ENCODE assay signal across 12 cellular contexts in the genomic region with DNA sequence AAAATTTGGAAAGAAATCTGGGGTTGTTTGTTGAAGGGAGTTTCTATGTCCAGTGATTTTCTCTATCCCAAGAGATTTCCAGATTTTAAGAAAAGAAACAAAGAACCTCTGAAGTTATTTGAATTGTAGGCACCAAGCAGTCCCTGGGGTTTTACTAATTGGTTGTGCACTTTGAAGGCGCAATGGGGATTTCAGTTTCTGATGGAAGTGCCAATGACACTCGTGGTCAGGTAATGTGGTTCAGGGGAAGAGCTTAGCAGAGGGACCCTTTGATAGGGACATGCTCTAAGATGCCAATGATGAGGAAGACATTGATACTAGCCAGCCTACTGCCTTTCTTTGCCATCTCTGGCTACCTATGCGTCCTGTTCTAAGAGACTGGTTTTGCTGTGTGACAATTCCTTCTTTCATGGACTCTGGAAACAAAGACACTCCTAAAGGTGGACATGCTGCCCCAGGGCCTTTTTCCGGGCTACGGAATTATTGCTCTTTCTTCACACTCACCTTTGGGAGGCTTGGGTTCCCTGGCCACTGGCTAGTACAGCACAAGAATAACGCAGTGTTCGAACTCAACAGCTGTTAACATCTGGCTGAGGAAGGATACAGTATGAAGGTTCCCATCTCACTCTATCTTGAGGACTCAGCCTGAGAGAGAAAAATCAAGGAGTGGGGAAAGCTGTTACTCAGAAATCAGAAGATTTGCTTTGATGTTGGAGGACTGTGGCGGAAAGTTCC.
DNase-seq lines count a peak whose midpoint lies in the region; ATAC-seq and TF ChIP-seq lines count a peak whose summit lies in the region.
"Had no signal": no experiment of that assay in that cellular context is flagged by ENCODE, and none has a peak within 500 bp of the region (broad histone marks: within the 10 kb centered on the region; RNA-seq: fewer than 3 reads in every experiment).

No MANE protein-coding gene starts in this region.

- peak overlapping the region; percentile 87; the same call in 1 of the 2 replicates for H3K27ac ChIP-seq in KMS-11

- H4K20me1 ChIP-seq in KMS-11 (ENCODE audit: insufficient read depth): no peaks in the 10 kb centered on the region

- H3K4me3 Mint-ChIP-seq in T-helper 2 cell treated with Interferon-gamma antibody and Interleukin-4, amounts not matched to agents 5 μg/mL and 100 μg/mL, for 36 hours: peak overlapping the region; percentile 32
- no peak overlapping the region for H3K4me3 Mint-ChIP-seq in central memory CD8-positive, alpha-beta T cell
- peak overlapping the region; percentile 87 for H3K4me3 Mint-ChIP-seq in stimulated activated effector memory CD8-positive, alpha-beta T cell treated with anti-CD3 and anti-CD28 coated beads, Interleukin-12 subunit alpha, Interleukin-12 subunit beta, amount 100 ng/mL, for 72 hours

- no peaks in the 10 kb centered on the region for H3K36me3 ChIP-seq in KMS-11 (ENCODE audit: insufficient read depth)

- H3K4me2 ChIP-seq in KMS-11: peak overlapping the region; percentile 49

- H3K36me3 Mint-ChIP-seq in T-helper 2 cell treated with Interferon-gamma antibody and Interleukin-4, amounts not matched to agents 5 μg/mL and 100 μg/mL, for 36 hours (ENCODE audit: low read depth): peaks cover 3% of the 10 kb centered on the region
- H3K36me3 Mint-ChIP-seq in central memory CD8-positive, alpha-beta T cell (ENCODE audit: insufficient read depth): peaks cover 12% of the 10 kb centered on the region
- H3K36me3 Mint-ChIP-seq in stimulated activated effector memory CD8-positive, alpha-beta T cell treated with anti-CD3 and anti-CD28 coated beads, Interleukin-12 subunit alpha, Interleukin-12 subunit beta, amount 100 ng/mL, for 72 hours: peaks cover 16% of the 10 kb centered on the region

- no peaks in the 10 kb centered on the region for H3K27me3 ChIP-seq in KMS-11 (ENCODE audit: insufficient read depth, low read depth)

- ATAC-seq in central memory CD8-positive, alpha-beta T cell (replicated peaks; ENCODE audit: extremely low read depth, poor library complexity, severe bottlenecking): no peak
- ATAC-seq in stimulated activated effector memory CD8-positive, alpha-beta T cell treated with anti-CD3 and anti-CD28 coated beads, Interleukin-12 subunit alpha, Interleukin-12 subunit beta, amount 100 ng/mL, for 72 hours: no peak
- ATAC-seq in HG03469 (IDR thresholded peaks at IDR 0.05; ENCODE audit: unreplicated experiment): no peak
- ATAC-seq: Panc1 had no signal

- no peak overlapping the region for H3K9ac ChIP-seq in KMS-11

- no peaks in the 10 kb centered on the region for H3K79me2 ChIP-seq in KMS-11 (ENCODE audit: insufficient read depth, low read depth)

- no peak for DNase-seq in T-helper 2 cell treated with Interferon-gamma antibody and Interleukin-4, amounts not matched to agents 5 μg/mL and 100 μg/mL, for 36 hours (ENCODE audit: low spot score)
- DNase-seq in T-helper 2 cell (no peak), NCI-H1417 treated with DMSO at 0.1 percent for 48 hours (lab: John Stamatoyannopoulos, UW) (no peak), DMS153 treated with DMSO at 0.1 percent for 48 hours (lab: John Stamatoyannopoulos, UW; ENCODE audit: unreplicated experiment) (no peak)
- no peak for DNase-seq in central memory CD8-positive, alpha-beta T cell (ENCODE audit: low spot score in 2 of 2)
- no peak for DNase-seq in stimulated activated effector memory CD8-positive, alpha-beta T cell treated with anti-CD3 and anti-CD28 coated beads, Interleukin-12 subunit alpha, Interleukin-12 subunit beta, amount 100 ng/mL, for 72 hours (ENCODE audit: low spot score in 2 of 2)
- DNase-seq: activated effector memory CD4-positive, alpha-beta T cell treated with Interleukin-2 at 50 U/mL for 16 hours; DND-41; stimulated activated CD4-positive, alpha-beta T cell treated with anti-CD3 and anti-CD28 coated beads, Interleukin-12 subunit alpha, Interleukin-12 subunit beta, amount 100 ng/mL, for 4 hours had no signal

- H3K4me1 ChIP-seq in KMS-11 (ENCODE audit: low read depth, poor library complexity, severe bottlenecking): peaks cover 89% of the 10 kb centered on the region

- no peaks in the 10 kb centered on the region for H3K27me3 Mint-ChIP-seq in T-helper 2 cell treated with Interferon-gamma antibody and Interleukin-4, amounts not matched to agents 5 μg/mL and 100 μg/mL, for 36 hours (ENCODE audit: low read depth)
- no peaks in the 10 kb centered on the region for H3K27me3 Mint-ChIP-seq in central memory CD8-positive, alpha-beta T cell

- no peak overlapping the region for H2AFZ ChIP-seq in KMS-11 (ENCODE audit: low read depth)

- peak overlapping the region; percentile 64 for H3K27ac Mint-ChIP-seq in T-helper 2 cell treated with Interferon-gamma antibody and Interleukin-4, amounts not matched to agents 5 μg/mL and 100 μg/mL, for 36 hours
- H3K27ac Mint-ChIP-seq in central memory CD8-positive, alpha-beta T cell (ENCODE audit: low read depth): peak overlapping the region; percentile 99
- peak overlapping the region; percentile 100 for H3K27ac Mint-ChIP-seq in stimulated activated effector memory CD8-positive, alpha-beta T cell treated with anti-CD3 and anti-CD28 coated beads, Interleukin-12 subunit alpha, Interleukin-12 subunit beta, amount 100 ng/mL, for 72 hours

- no peaks in the 10 kb centered on the region for H3K9me3 Mint-ChIP-seq in T-helper 2 cell treated with Interferon-gamma antibody and Interleukin-4, amounts not matched to agents 5 μg/mL and 100 μg/mL, for 36 hours
- no peaks in the 10 kb centered on the region for H3K9me3 Mint-ChIP-seq in central memory CD8-positive, alpha-beta T cell
- H3K9me3 Mint-ChIP-seq in stimulated activated effector memory CD8-positive, alpha-beta T cell treated with anti-CD3 and anti-CD28 coated beads, Interleukin-12 subunit alpha, Interleukin-12 subunit beta, amount 100 ng/mL, for 72 hours: no peaks in the 10 kb centered on the region

- H3K4me3 ChIP-seq in KMS-11 (IDR thresholded peaks at IDR 0.05; ENCODE audit: insufficient read depth, low read depth, low read length): no peak overlapping the region

- H3K4me1 Mint-ChIP-seq in T-helper 2 cell treated with Interferon-gamma antibody and Interleukin-4, amounts not matched to agents 5 μg/mL and 100 μg/mL, for 36 hours (ENCODE audit: low read depth): peaks cover 69% of the 10 kb centered on the region
- peaks cover 69% of the 10 kb centered on the region for H3K4me1 Mint-ChIP-seq in central memory CD8-positive, alpha-beta T cell
- H3K4me1 Mint-ChIP-seq in stimulated activated effector memory CD8-positive, alpha-beta T cell treated with anti-CD3 and anti-CD28 coated beads, Interleukin-12 subunit alpha, Interleukin-12 subunit beta, amount 100 ng/mL, for 72 hours: peaks cover 85% of the 10 kb centered on the region

- TF ChIP-seq CTCF in KMS-11 (conservative IDR thresholded peaks at IDR 0.05; ENCODE audit: low read depth, low read length): no peak
